In genomic region chr1:225513576-225513975, GRCh38 we compare ENCODE assay signal across 6 cellular contexts.
DNase-seq lines count a peak whose midpoint lies in the region; ATAC-seq and TF ChIP-seq lines count a peak whose summit lies in the region.
"Not testable (repeated sequence)": the region's sequence is repeated elsewhere in the genome, so short reads cannot be mapped to it uniquely, and the experiment has no call there.

No MANE protein-coding gene starts in this region.

- not testable (repeated sequence) for H2BK15ac ChIP-seq in H9 (ENCODE audit: low read depth, low read length)

- not testable (repeated sequence) for H2BK12ac ChIP-seq in H9 (ENCODE audit: insufficient read length, low read depth, low read length)

- H4K5ac ChIP-seq in H9 (ENCODE audit: insufficient read length, low read depth, low read length), result not testable (repeated sequence)

- H3K9me3 Mint-ChIP-seq in H9; WTC11; chondrocyte (ENCODE audit: low read depth); endodermal cell; nephron progenitor cell; progenitor cell of endocrine pancreas (ENCODE audit: low read depth): not testable (repeated sequence)

- H3K4me3 ChIP-seq in endodermal cell (ENCODE audit: low read length), result not testable (repeated sequence)

- not testable (repeated sequence) for H3K27me3 ChIP-seq in H9 (ENCODE audit: insufficient read depth, low read length); endodermal cell (ENCODE audit: control insufficient read depth, insufficient read depth, low read length, poor library complexity, severe bottlenecking)

- H3K36me3 Mint-ChIP-seq in H9 (ENCODE audit: insufficient read depth in 1 of 3, low read depth in 3 of 3) (peaks cover 26 to 48% (median 46%) of the 10 kb centered on the region in 3 experiments), WTC11 (peaks cover 29% of the 10 kb centered on the region), chondrocyte (ENCODE audit: low read depth) (peaks cover 36% of the 10 kb centered on the region), endodermal cell (ENCODE audit: low read depth) (peaks cover 49% of the 10 kb centered on the region), nephron progenitor cell (ENCODE audit: low read depth) (peaks cover 61% of the 10 kb centered on the region), progenitor cell of endocrine pancreas (ENCODE audit: insufficient read depth) (peaks cover 20% of the 10 kb centered on the region)

- not testable (repeated sequence) for H4K8ac ChIP-seq in H9 (replicated peaks; ENCODE audit: insufficient read length, low read depth, low read length)

- H2AFZ ChIP-seq in H9 (ENCODE audit: low read length), result not testable (repeated sequence)

- not testable (repeated sequence) for H3K4me3 Mint-ChIP-seq in H9; WTC11; chondrocyte (ENCODE audit: unreplicated experiment); endodermal cell; nephron progenitor cell; progenitor cell of endocrine pancreas (ENCODE audit: low read depth)

- no CpG with 5 or more reads among the region's 9 CpGs for WGBS in H9 (ENCODE audit: extremely low coverage, insufficient read length, low lambda C conversion rate)
- 81 to 94% methylated on average over 9 of the region's 9 CpGs for WGBS in endodermal cell (ENCODE audit: insufficient coverage in 1 of 2, insufficient read length in 1 of 2), 2 experiments

- CTCF ChIA-PET in WTC11 (lab: Charles Lee), result not testable (repeated sequence)

- not testable (repeated sequence) for H2BK20ac ChIP-seq in H9 (ENCODE audit: low read depth, low read length, poor library complexity, severe bottlenecking)

- H3K23ac ChIP-seq in H9 (ENCODE audit: insufficient read length, low read depth, low read length), result not testable (repeated sequence)

- H3K36me3 ChIP-seq in endodermal cell (ENCODE audit: control insufficient read depth, insufficient read depth, low read length), result peaks cover 78% of the 10 kb centered on the region

- H3K27ac ChIP-seq in H9 (ENCODE audit: insufficient read length, low read depth, low read length); endodermal cell (ENCODE audit: low read depth, low read length): not testable (repeated sequence)

- H3K79me2 ChIP-seq in H9 (ENCODE audit: insufficient read depth, low read length), result not testable (repeated sequence)

- H3K4me2 ChIP-seq in H9 (ENCODE audit: insufficient read depth, insufficient read length, low read length), result not testable (repeated sequence)

- not testable (repeated sequence) for H3K4ac ChIP-seq in H9 (ENCODE audit: low read depth, low read length)

- H4K20me1 ChIP-seq in H9 (ENCODE audit: control insufficient read depth, insufficient read depth, insufficient read length), result not testable (repeated sequence)

- POLR2A ChIA-PET in WTC11 (lab: Charles Lee), result not testable (repeated sequence)

- not testable (repeated sequence) for DNase-seq in H9; WTC11 (ENCODE audit: low spot score); chondrocyte (ENCODE audit: low spot score); endodermal cell; nephron progenitor cell; progenitor cell of endocrine pancreas (ENCODE audit: low spot score, unreplicated experiment)

- H3K56ac ChIP-seq in H9 (ENCODE audit: insufficient read length, low read depth, low read length), result not testable (repeated sequence)

- H3K4me1 Mint-ChIP-seq in H9, result peaks cover 61 to 65% of the 10 kb centered on the region in 2 experiments
- H3K4me1 Mint-ChIP-seq in WTC11, result peaks cover 57% of the 10 kb centered on the region
- peaks cover 55% of the 10 kb centered on the region for H3K4me1 Mint-ChIP-seq in chondrocyte (ENCODE audit: low read depth)
- H3K4me1 Mint-ChIP-seq in endodermal cell, result peaks cover 23% of the 10 kb centered on the region
- peaks cover 37% of the 10 kb centered on the region for H3K4me1 Mint-ChIP-seq in nephron progenitor cell
- H3K4me1 Mint-ChIP-seq in progenitor cell of endocrine pancreas (ENCODE audit: low read depth), result not testable (repeated sequence)

- H3K79me1 ChIP-seq in H9 (ENCODE audit: insufficient read depth, low read depth, low read length, poor library complexity, severe bottlenecking), result not testable (repeated sequence)

- not testable (repeated sequence) for H3K18ac ChIP-seq in H9 (ENCODE audit: insufficient read length, low read depth, low read length)

- H3T11ph ChIP-seq in H9 (ENCODE audit: low read length), result not testable (repeated sequence)

- H2AK5ac ChIP-seq in H9 (ENCODE audit: insufficient read length, low read length), result not testable (repeated sequence)

- not testable (repeated sequence) for H2BK120ac ChIP-seq in H9 (ENCODE audit: low read depth, low read length, poor library complexity, severe bottlenecking)

- H3K9me3 ChIP-seq in H9 (ENCODE audit: control insufficient read depth, low read depth, low read length); endodermal cell (ENCODE audit: control insufficient read depth, low read length): not testable (repeated sequence)

- TF ChIP-seq CTCF in H9 (conservative IDR thresholded peaks at IDR 0.05); WTC11 (IDR thresholded peaks at IDR 0.05); chondrocyte (IDR thresholded peaks at IDR 0.05); endodermal cell (conservative IDR thresholded peaks at IDR 0.05); nephron progenitor cell (IDR thresholded peaks at IDR 0.05); progenitor cell of endocrine pancreas (IDR thresholded peaks at IDR 0.05; ENCODE audit: unreplicated experiment): not testable (repeated sequence)

- H3K4me1 ChIP-seq in H9 (ENCODE audit: insufficient read depth, low read length) (peaks cover 10% of the 10 kb centered on the region; the same call in 1 of the 2 replicates), endodermal cell (ENCODE audit: control insufficient read depth, insufficient read depth, low read length) (peaks cover 11% of the 10 kb centered on the region)

- H3K23me2 ChIP-seq in H9 (ENCODE audit: insufficient read length, low read depth, low read length, poor library complexity, severe bottlenecking), result not testable (repeated sequence)

- H3K9ac ChIP-seq in H9 (ENCODE audit: extremely low read depth, insufficient read length, low read length); endodermal cell (ENCODE audit: extremely low read depth, low read length, poor library complexity, severe bottlenecking): not testable (repeated sequence)

- H3K27me3 Mint-ChIP-seq in H9 (ENCODE audit: low read depth); WTC11 (ENCODE audit: low read depth); chondrocyte (ENCODE audit: low read depth); endodermal cell (ENCODE audit: insufficient read depth); nephron progenitor cell (ENCODE audit: low read depth, poor library complexity); progenitor cell of endocrine pancreas: not testable (repeated sequence)

- H3K14ac ChIP-seq in H9 (ENCODE audit: insufficient read depth, low read length), result not testable (repeated sequence)

- ATAC-seq in WTC11, result not testable (repeated sequence)

- not testable (repeated sequence) for H2BK5ac ChIP-seq in H9 (ENCODE audit: insufficient read length, low read length)

- not testable (repeated sequence) for H4K91ac ChIP-seq in H9 (ENCODE audit: insufficient read length, low read depth, low read length)

- H3K27ac Mint-ChIP-seq in H9 (peak overlapping the region; percentile 59 to 88 (median 69); a peak in 3 of 7 replicates), WTC11 (0 out of 2 replicates have a peak overlapping the region, but pooled peaks have one; percentile 50), chondrocyte (ENCODE audit: unreplicated experiment) (peak overlapping the region; percentile 39), endodermal cell (peak overlapping the region; percentile 22), nephron progenitor cell (peak overlapping the region; percentile 68), progenitor cell of endocrine pancreas (peak overlapping the region; percentile 63)
